In the genomic region with DNA sequence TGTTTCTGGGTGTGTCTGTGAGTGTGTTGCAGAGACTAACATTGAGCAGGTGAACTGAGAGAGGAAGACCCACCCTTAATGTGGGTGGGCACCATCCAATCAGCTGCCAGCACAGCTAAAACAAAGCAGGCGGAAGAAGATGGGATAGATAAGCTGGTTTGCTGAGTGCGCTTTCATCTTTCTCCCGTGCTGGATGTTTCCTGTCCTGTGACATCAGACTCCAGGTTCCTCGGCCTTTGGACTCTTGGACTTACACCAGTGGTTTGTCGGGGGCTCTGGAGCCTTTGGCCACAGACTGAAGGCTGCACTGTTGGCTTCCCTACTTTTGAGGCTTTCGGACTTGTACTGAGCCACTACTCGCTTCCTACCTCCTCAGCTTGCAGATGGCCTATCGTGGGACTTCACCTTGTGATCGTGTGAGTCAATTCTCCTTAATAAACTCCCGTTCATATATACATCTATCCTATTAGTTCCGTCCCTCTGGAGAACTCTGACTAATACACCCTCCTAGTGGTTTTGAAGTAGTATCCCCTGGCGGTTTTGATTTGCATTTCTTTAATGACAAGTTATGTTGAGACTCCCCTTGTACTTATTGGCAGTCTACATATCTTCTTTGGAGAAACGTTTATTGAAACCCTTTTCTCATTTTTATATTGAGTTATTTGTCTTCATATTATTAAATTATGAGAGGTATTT, we compare ENCODE assay signal across 21 cellular contexts.
A peak's percentile ranks its signal among the peaks of the same experiment; 100 is the strongest.
DNase-seq lines count a peak whose midpoint lies in the region; ATAC-seq, FAIRE-seq and TF ChIP-seq lines count a peak whose summit lies in the region.
"Had no signal": no experiment of that assay in that cellular context is flagged by ENCODE, and none has a peak within 500 bp of the region (broad histone marks: within the 10 kb centered on the region; RNA-seq: fewer than 3 reads in every experiment).

No MANE protein-coding gene starts in this region.

- TF ChIP-seq EP300 in H1 (IDR thresholded peaks at IDR 0.05; ENCODE audit: borderline replicate concordance in 1 of 2, low read depth in 2 of 2, low read length in 2 of 2) = no peak

- FAIRE-seq in H54 (lab: Jason Lieb, UNC) (peak; percentile 43), H1 (lab: Jason Lieb, UNC) (no peak)
- FAIRE-seq: D721Med, GM12878, GM19239 had no signal

- H3K4ac ChIP-seq in H1 (replicated peaks; ENCODE audit: insufficient read length, low read depth, low read length) = no peak overlapping the region

- no peaks in the 10 kb centered on the region for H3K36me3 Mint-ChIP-seq in stimulated activated memory B cell treated with anti-CD40 and anti-IgM and Interleukin-4, amounts not matched to agents 10 μg/mL and 1 μg/mL and 100 μg/mL, for 72 hours
- H3K36me3 Mint-ChIP-seq: CD4-positive, CD25-positive, alpha-beta regulatory T cell; CD8-positive, alpha-beta T cell had no signal

- TF ChIP-seq POLR2A in H54 (IDR thresholded peaks at IDR 0.05; ENCODE audit: low read depth, low read length) (no peak), H1 (IDR thresholded peaks at IDR 0.05; ENCODE audit: control extremely low read depth in 1 of 2, low read depth in 2 of 2, low read length in 2 of 2) (no peak)

- H3K9me3 ChIP-seq in H1 (ENCODE audit: insufficient read depth in 2 of 2, low read depth in 1 of 2, low read length in 1 of 2) = no peaks in the 10 kb centered on the region
- H3K9me3 ChIP-seq: BLaER1, Caco-2, HAP-1 had no signal

- H2BK12ac ChIP-seq in H1 (ENCODE audit: low read depth, low read length) = no peak overlapping the region

- H3K79me2 ChIP-seq in H1 (ENCODE audit: control insufficient read depth in 1 of 2, insufficient read depth in 2 of 2, low read length in 2 of 2) = no peaks in the 10 kb centered on the region

- no peak overlapping the region for H3K14ac ChIP-seq in H1 (ENCODE audit: insufficient read length)

- H2BK120ac ChIP-seq in H1 (replicated peaks; ENCODE audit: low read depth, low read length) = no peak overlapping the region

- 0 out of 2 replicates have a peak overlapping the region, but pooled peaks have one; percentile 14 for H4K8ac ChIP-seq in H1 (ENCODE audit: extremely low read depth, insufficient read depth, low read length)

- no peak overlapping the region for H3K18ac ChIP-seq in H1 (ENCODE audit: extremely low read depth, low read length)

- H3K27me3 Mint-ChIP-seq in stimulated activated memory B cell treated with anti-CD40 and anti-IgM and Interleukin-4, amounts not matched to agents 10 μg/mL and 1 μg/mL and 100 μg/mL, for 72 hours = no peaks in the 10 kb centered on the region
- H3K27me3 Mint-ChIP-seq: CD4-positive, CD25-positive, alpha-beta regulatory T cell had no signal

- no peak overlapping the region for H3K9ac ChIP-seq in H1 (replicated peaks in 1 of 4; ENCODE audit: extremely low read depth in 1 of 4, low read depth in 3 of 4, low read length in 3 of 4)
- H3K9ac ChIP-seq: BLaER1 had no signal

- H3K4me1 Mint-ChIP-seq in stimulated activated memory B cell treated with anti-CD40 and anti-IgM and Interleukin-4, amounts not matched to agents 10 μg/mL and 1 μg/mL and 100 μg/mL, for 72 hours = no peaks in the 10 kb centered on the region
- H3K4me1 Mint-ChIP-seq: CD4-positive, CD25-positive, alpha-beta regulatory T cell had no signal

- no peak overlapping the region for H2BK20ac ChIP-seq in H1 (ENCODE audit: low read length)

- POLR2A ChIA-PET in H1 (lab: Charles Lee; ENCODE audit: partially characterized antibody) = no interaction called here

- no peak overlapping the region for H3K23ac ChIP-seq in H1 (ENCODE audit: insufficient read length)

- H3K36me3 ChIP-seq in H1 (ENCODE audit: control insufficient read depth in 2 of 4, insufficient read depth in 4 of 4, low read length in 3 of 4) = no peaks in the 10 kb centered on the region
- H3K36me3 ChIP-seq: BLaER1, HAP-1 had no signal

- H3K27me3 ChIP-seq in H1 (replicated peaks in 1 of 4; ENCODE audit: control insufficient read depth in 3 of 4, extremely low read depth in 1 of 4, insufficient read depth in 3 of 4, low read length in 3 of 4) = no peaks in the 10 kb centered on the region
- H3K27me3 ChIP-seq: BLaER1 had no signal

- no peak overlapping the region for H3K4me3 ChIP-seq in H1 (ENCODE audit: extremely low read depth in 1 of 4, insufficient read depth in 2 of 4, low read depth in 3 of 4, low read length in 4 of 4)
- H3K4me3 ChIP-seq: BLaER1, GM12878, HAP-1 had no signal

- no peak overlapping the region for H3K4me3 Mint-ChIP-seq in stimulated activated memory B cell treated with anti-CD40 and anti-IgM and Interleukin-4, amounts not matched to agents 10 μg/mL and 1 μg/mL and 100 μg/mL, for 72 hours
- H3K4me3 Mint-ChIP-seq: CD4-positive, CD25-positive, alpha-beta regulatory T cell; CD8-positive, alpha-beta T cell; HFFc6 had no signal

- CTCF ChIA-PET in H1 (lab: Charles Lee; ENCODE audit: partially characterized antibody) = interaction anchor here (1.2 kb wide), 2 partner anchors 9 to 37 kb away, joined by 3 to 4 read pairs; no protein-coding TSS in a partner anchor

- no peak overlapping the region for H4K91ac ChIP-seq in H1 (replicated peaks; ENCODE audit: insufficient read length, low read length)

- WGBS in H1 (ENCODE audit: extremely low coverage in 1 of 2, insufficient coverage in 1 of 2, insufficient read length in 1 of 2, insufficient replicate concordance in 2 of 2, low coverage in 1 of 2, low lambda C conversion rate in 2 of 2, missing lambda C conversion rate in 1 of 2), 2 experiments = 88% methylated on average over 13 of the region's 13 CpGs; no CpG with 5 or more reads in 1 of the 2 experiments

- H4K20me1 ChIP-seq in H1 (replicated peaks in 1 of 2; ENCODE audit: control insufficient read depth in 1 of 2, insufficient read depth in 2 of 2, low read length in 2 of 2) = no peaks in the 10 kb centered on the region
- H4K20me1 ChIP-seq: BLaER1 had no signal

- no peak overlapping the region for H2AK5ac ChIP-seq in H1 (ENCODE audit: low read depth, low read length)

- no peak overlapping the region for H3K56ac ChIP-seq in H1 (replicated peaks; ENCODE audit: insufficient read length, low read depth, low read length)

- DNase-seq in H54 (ENCODE audit: insufficient read length, low spot score) (no peak), SW480 (ENCODE audit: low spot score) (peak; percentile 92), H1 (ENCODE audit: low read depth in 1 of 2, low spot score in 2 of 2) (no peak), SIG-M5 treated with dmso at 0.1 percent for 504 hours (lab: John Stamatoyannopoulos, UW; ENCODE audit: unreplicated experiment) (no peak)
- DNase-seq: Caco-2; CD4-positive, CD25-positive, alpha-beta regulatory T cell; CD8-positive, alpha-beta T cell; DMS 273 treated with DMSO at 0.1 percent for 48 hours; DMS79; EL; GDM1; HFFc6 had no signal

- no peaks in the 10 kb centered on the region for H3K4me1 ChIP-seq in H1 (replicated peaks in 1 of 4; ENCODE audit: control insufficient read depth in 3 of 4, insufficient read depth in 4 of 4, low read length in 3 of 4)
- H3K4me1 ChIP-seq: BLaER1, HAP-1 had no signal

- no peak for TF ChIP-seq CTCF in H1 (IDR thresholded peaks at IDR 0.05; ENCODE audit: control extremely low read depth in 1 of 3, insufficient read depth in 1 of 3, low read depth in 1 of 3, low read length in 3 of 3)

- no peak for TF ChIP-seq RAD21 in H1 (IDR thresholded peaks at IDR 0.05 in 1 of 2, conservative IDR thresholded peaks at IDR 0.05 in 1 of 2; ENCODE audit: low read depth in 2 of 2, low read length in 2 of 2)

- ATAC-seq in GM21367 (IDR thresholded peaks at IDR 0.05; ENCODE audit: unreplicated experiment) (no peak), GM19328 (IDR thresholded peaks at IDR 0.05; ENCODE audit: unreplicated experiment) (no peak)
- ATAC-seq in stimulated activated memory B cell treated with anti-CD40 and anti-IgM and Interleukin-4, amounts not matched to agents 10 μg/mL and 1 μg/mL and 100 μg/mL, for 72 hours = no peak
- ATAC-seq: CD8-positive, alpha-beta T cell; GM12878 had no signal

- no peak overlapping the region for H2BK15ac ChIP-seq in H1 (ENCODE audit: low read length)

- no peak overlapping the region for H3K27ac ChIP-seq in H1 (ENCODE audit: low read depth, low read length)
- H3K27ac ChIP-seq: BLaER1, C4-2B had no signal

- no peaks in the 10 kb centered on the region for H3K79me1 ChIP-seq in H1 (ENCODE audit: low read depth, low read length)

- no peaks in the 10 kb centered on the region for H3K9me3 Mint-ChIP-seq in stimulated activated memory B cell treated with anti-CD40 and anti-IgM and Interleukin-4, amounts not matched to agents 10 μg/mL and 1 μg/mL and 100 μg/mL, for 72 hours

- H2AFZ ChIP-seq in H1 (ENCODE audit: low read length) = no peak overlapping the region; the same call in 1 of the 2 replicates

- no peak overlapping the region for H4K5ac ChIP-seq in H1 (ENCODE audit: insufficient read length, low read depth, low read length)

- H3K4me2 ChIP-seq in H1 (ENCODE audit: insufficient read depth in 1 of 2, low read depth in 2 of 2, low read length in 2 of 2) = no peak overlapping the region
- H3K4me2 ChIP-seq: BLaER1 had no signal

- H2BK5ac ChIP-seq in H1 (ENCODE audit: low read depth, low read length) = no peak overlapping the region

- H3K27ac Mint-ChIP-seq in stimulated activated memory B cell treated with anti-CD40 and anti-IgM and Interleukin-4, amounts not matched to agents 10 μg/mL and 1 μg/mL and 100 μg/mL, for 72 hours = no peak overlapping the region
- H3K27ac Mint-ChIP-seq: CD4-positive, CD25-positive, alpha-beta regulatory T cell; CD8-positive, alpha-beta T cell; HFFc6 had no signal

- no peaks in the 10 kb centered on the region; the same call in 1 of the 2 replicates for H3K23me2 ChIP-seq in H1 (ENCODE audit: low read depth, low read length)

TF ChIP-seq in H1, 55 proteins besides CTCF, POLR2A, EP300 and RAD21 (continues in another document):
- TF ChIP-seq TAF1 (IDR thresholded peaks at IDR 0.05; ENCODE audit: low read depth, low read length) (no peak), BRCA1 (IDR thresholded peaks at IDR 0.05; ENCODE audit: low read depth, low read length) (no peak), TEAD4 (IDR thresholded peaks at IDR 0.05; ENCODE audit: low read depth, low read length) (no peak), CREB1 (IDR thresholded peaks at IDR 0.05) (no peak), YY1 (IDR thresholded peaks at IDR 0.05; ENCODE audit: low read depth, low read length) (no peak), ZNF274 (IDR thresholded peaks at IDR 0.05; ENCODE audit: borderline replicate concordance, extremely low read depth, low read length) (no peak), SP2 (IDR thresholded peaks at IDR 0.05; ENCODE audit: low read length) (no peak), SP1 (IDR thresholded peaks at IDR 0.05; ENCODE audit: low read depth, low read length) (no peak), TAF7 (optimal IDR thresholded peaks at IDR 0.05; ENCODE audit: borderline replicate concordance, low read depth, low read length) (no peak), HDAC2 (IDR thresholded peaks at IDR 0.05; ENCODE audit: borderline replicate concordance in 1 of 2, low read depth in 2 of 2, low read length in 2 of 2) (no peak)
- TF ChIP-seq, protein P1, sequence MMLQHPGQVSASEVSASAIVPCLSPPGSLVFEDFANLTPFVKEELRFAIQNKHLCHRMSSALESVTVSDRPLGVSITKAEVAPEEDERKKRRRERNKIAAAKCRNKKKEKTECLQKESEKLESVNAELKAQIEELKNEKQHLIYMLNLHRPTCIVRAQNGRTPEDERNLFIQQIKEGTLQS (IDR thresholded peaks at IDR 0.05; ENCODE audit: insufficient read depth, low read depth, low read length) = no peak
